27 cellular contexts compared by ENCODE assay signal in genomic region chr1:200133123-200133522, GRCh38.
"Had no signal": no experiment of that assay in that cellular context is flagged by ENCODE, and none has a peak within 500 bp of the region (broad histone marks: within the 10 kb centered on the region; RNA-seq: fewer than 3 reads in every experiment).

No MANE protein-coding gene starts in this region.

- DNase-seq: activated CD4-positive, alpha-beta memory T cell treated with anti-CD3 and anti-CD28 coated beads, Interleukin-2, amount 10 ng/mL, durations not matched to agents 7 days and 5 days; activated CD4-positive, alpha-beta T cell treated with anti-CD3 and anti-CD28 coated beads for 1 hour; activated CD4-positive, alpha-beta T cell treated with anti-CD3 and anti-CD28 coated beads for 4 hours; activated CD4-positive, alpha-beta T cell treated with anti-CD3 and anti-CD28 coated beads, Interleukin-2, amount 10 ng/mL, durations not matched to agents 7 days and 5 days; activated CD4-positive, alpha-beta T cell treated with anti-CD3 and anti-CD28 coated beads, Interleukin-2, amount 50 U/mL, for 4 hours; activated CD8-positive, alpha-beta memory T cell treated with anti-CD3 and anti-CD28 coated beads for 24 hours; activated effector memory CD4-positive, alpha-beta T cell treated with Interleukin-2 at 50 U/mL for 16 hours; activated gamma-delta T cell treated with Interleukin-2 at 50 U/mL for 16 hours; activated naive CD4-positive, alpha-beta T cell treated with anti-CD3 and anti-CD28 coated beads, Interleukin-2, amount 50 U/mL, for 16 hours; activated naive CD4-positive, alpha-beta T cell treated with Interleukin-2 at 50 U/mL for 16 hours; activated T-cell treated with anti-CD3 and anti-CD28 coated beads, Interleukin-2, amount 50 U/mL, for 4 hours; amniotic stem cell; anterior cingulate cortex; brain microvascular endothelial cell; dorsolateral prefrontal cortex; effector memory CD4-positive, alpha-beta T cell; endodermal cell; foreskin fibroblast; head of caudate nucleus; T-helper 2 cell had no signal

- FAIRE-seq: astrocyte, bronchial epithelial cell, frontal cortex had no signal

- H3K4me3 ChIP-seq: coronary artery, dorsolateral prefrontal cortex had no signal

- H3K36me3 ChIP-seq: brain microvascular endothelial cell had no signal

- ATAC-seq: activated T-cell treated with anti-CD3 and anti-CD28 coated beads, Interleukin-2, amount 50 U/mL, for 4 hours; activated T-helper 17 cell treated with anti-CD3 and anti-CD28 coated beads, Interleukin-2, amount 50 U/mL, for 72 hours; esophagus mucosa; WTC11 had no signal

- H3K27ac ChIP-seq: brain microvascular endothelial cell, coronary artery, dorsolateral prefrontal cortex had no signal
